ENCODE assay signal across 1 cellular context in the genomic region with DNA sequence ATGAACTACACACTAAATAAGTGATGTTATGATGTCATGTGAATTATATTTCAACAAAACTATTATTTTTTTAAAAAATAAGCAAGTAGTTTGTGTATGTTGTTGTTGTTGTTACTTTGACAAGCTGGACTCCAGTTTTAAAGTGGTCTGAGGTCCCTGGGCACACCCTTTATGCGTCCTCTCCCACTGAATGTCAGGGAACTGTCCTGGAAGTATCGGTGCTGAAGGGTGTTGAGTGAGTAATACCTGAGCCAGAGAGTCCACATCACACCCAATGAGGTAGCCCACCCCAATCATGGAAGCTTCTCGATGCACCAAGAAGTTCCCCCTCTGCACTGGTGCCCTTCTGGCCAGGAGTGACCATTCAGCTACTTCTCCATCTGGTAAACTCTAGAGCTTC.
TF ChIP-seq lines count a peak whose summit lies in the region.

No MANE protein-coding gene starts in this region.

TF ChIP-seq in HCT116, 20 proteins besides CTCF, POLR2A, EP300 and RAD21 (continued from another document):
- no peak for TF ChIP-seq EZH2phosphoT487 (IDR thresholded peaks at IDR 0.05; ENCODE audit: borderline replicate concordance)
